ENCODE assay signal across 8 cellular contexts in genomic region chr2:24082787-24083566, GRCh38. TPM values are rescaled to one million over a fixed set of nuclear protein-coding genes. Genes with fewer than 3 reads are reported as not detected.
DNase-seq lines count a peak whose midpoint lies in the region; ATAC-seq and TF ChIP-seq lines count a peak whose summit lies in the region.

No MANE protein-coding gene starts in this region.

- H3K4me3 ChIP-seq in right cardiac atrium (ENCODE audit: low read length) (peak overlapping the region; percentile 64), skin epidermis (peak overlapping the region; percentile 39 to 64 (median 55))

- ATAC-seq in activated T-cell treated with anti-CD3 and anti-CD28 coated beads, Interleukin-2, amount 50 U/mL, for 72 hours (replicated peaks in 1 of 2), result no peak
- no peak for ATAC-seq in right cardiac atrium

- H3K4me3 Mint-ChIP-seq in HFFc6, result peak overlapping the region; percentile 95
- H3K4me3 Mint-ChIP-seq in activated T-cell treated with anti-CD3 and anti-CD28 coated beads, Interleukin-2, amount 50 U/mL, for 72 hours, result peak overlapping the region; percentile 93

- TF ChIP-seq CTCF in HFFc6 (IDR thresholded peaks at IDR 0.05), result no peak
- no peak for TF ChIP-seq CTCF in GM13976 (IDR thresholded peaks at IDR 0.05; ENCODE audit: borderline replicate concordance, control extremely low read depth, extremely low read depth, insufficient read depth, missing control alignments)

- intact Hi-C loops in right cardiac atrium (cut with DNase I), result loop anchor here in 2 of 4 donors (10.0 kb wide), 1 partner anchor 158 kb away; the partner anchor contains the start of gene ATAD2B (in 2 of the 2)

- H3K9me3 ChIP-seq in right cardiac atrium (ENCODE audit: control insufficient read depth, low read length), result no peaks in the 10 kb centered on the region

- H3K27ac ChIP-seq in right cardiac atrium (ENCODE audit: low read length) (peak overlapping the region; percentile 99), skin epidermis (peak overlapping the region in 20 of 21 experiments; percentile 56 to 94 (median 85))

- H3K27me3 ChIP-seq in right cardiac atrium (ENCODE audit: control insufficient read depth, insufficient read depth), result no peaks in the 10 kb centered on the region

- no peaks in the 10 kb centered on the region; the same call in none of the 2 replicates for H3K27me3 Mint-ChIP-seq in HFFc6 (ENCODE audit: insufficient read depth)
- H3K27me3 Mint-ChIP-seq in activated T-cell treated with anti-CD3 and anti-CD28 coated beads, Interleukin-2, amount 50 U/mL, for 72 hours (ENCODE audit: low read depth), result no peaks in the 10 kb centered on the region

- H3K36me3 Mint-ChIP-seq in HFFc6 (ENCODE audit: low read depth), result peaks cover 21% of the 10 kb centered on the region
- peaks cover 0 to 2% of the 10 kb centered on the region in 2 donors for H3K36me3 Mint-ChIP-seq in activated T-cell treated with anti-CD3 and anti-CD28 coated beads, Interleukin-2, amount 50 U/mL, for 72 hours (ENCODE audit: insufficient read depth in 2 of 2)

- 86% methylated on average over 8 of the region's 8 CpGs for WGBS in right cardiac atrium

- in situ Hi-C loops in GM13976 (cut with MboI; ENCODE audit: low sequenced_read_pairs, unreplicated experiment), result no loop called here

- H3K4me1 ChIP-seq in right cardiac atrium (ENCODE audit: control insufficient read depth, insufficient read depth, low read length), result no peaks in the 10 kb centered on the region

- H3K4me1 Mint-ChIP-seq in HFFc6 (ENCODE audit: low read depth), result peaks cover 42% of the 10 kb centered on the region
- peaks cover 11% of the 10 kb centered on the region for H3K4me1 Mint-ChIP-seq in activated T-cell treated with anti-CD3 and anti-CD28 coated beads, Interleukin-2, amount 50 U/mL, for 72 hours (ENCODE audit: low read depth)

- H3K27ac Mint-ChIP-seq in HFFc6, result peak overlapping the region; percentile 95
- no peak overlapping the region for H3K27ac Mint-ChIP-seq in activated T-cell treated with anti-CD3 and anti-CD28 coated beads, Interleukin-2, amount 50 U/mL, for 72 hours

- DNase-seq in HFFc6, result no peak
- DNase-seq in activated T-cell treated with anti-CD3 and anti-CD28 coated beads, Interleukin-2, amount 50 U/mL, for 72 hours, result no peak
- peak in 2 of 3 donors; percentile 26 to 56 for DNase-seq in right cardiac atrium
- DNase-seq in NCI-H774 (lab: John Stamatoyannopoulos, UW), result no peak
- no peak for DNase-seq in NCI-H1048 (lab: John Stamatoyannopoulos, UW)
- no peak for DNase-seq in NCI-H1436 (lab: John Stamatoyannopoulos, UW)
- no peak for DNase-seq in GM13976 (ENCODE audit: low spot score)

- H3K9me3 Mint-ChIP-seq in HFFc6, result no peaks in the 10 kb centered on the region
- H3K9me3 Mint-ChIP-seq in activated T-cell treated with anti-CD3 and anti-CD28 coated beads, Interleukin-2, amount 50 U/mL, for 72 hours, result no peaks in the 10 kb centered on the region

RNA-seq across cellular contexts. Expression of gene TP53I3, which starts 1.7 kb away (rescaled TPM):
- 10 to 100 TPM; 51.1 to 66.8 (median 61.4) TPM for total RNA-seq in HFFc6 (2021; fragmentation: NEBNext Ultra II Directional; extraction: Animal tissue kit (Norgen Biotek cat#: 25700))
- total RNA-seq in activated T-cell treated with anti-CD3 and anti-CD28 coated beads, Interleukin-2, amount 50 U/mL, for 72 hours, result 1 to 10 TPM; 1.8 to 4.0 TPM
- total RNA-seq in right cardiac atrium, result 1 to 10 TPM; 6.0 to 9.7 (median 7.3) TPM
- 13.1 TPM for polyA plus RNA-seq in right cardiac atrium

RNA-seq across cellular contexts. Expression of gene SF3B6, which starts 6.9 kb away (rescaled TPM):
- 100 to 1,000 TPM; 112 to 139 (median 126) TPM for total RNA-seq in HFFc6 (2021; fragmentation: NEBNext Ultra II Directional; extraction: Animal tissue kit (Norgen Biotek cat#: 25700))
- total RNA-seq in activated T-cell treated with anti-CD3 and anti-CD28 coated beads, Interleukin-2, amount 50 U/mL, for 72 hours, result 100 to 1,000 TPM; 110 to 115 TPM
- total RNA-seq in right cardiac atrium, result 10 to 100 TPM; 54.7 to 59.2 (median 58.3) TPM
- 101 TPM for polyA plus RNA-seq in right cardiac atrium

RNA-seq across cellular contexts. Expression of gene FKBP1B, which starts 33.4 kb away (rescaled TPM):
- total RNA-seq in HFFc6 (2021; fragmentation: NEBNext Ultra II Directional; extraction: Animal tissue kit (Norgen Biotek cat#: 25700)), result 1 to 10 TPM; 4.0 to 6.9 (median 5.2) TPM
- 1 to 10 TPM; 2.2 to 4.2 TPM for total RNA-seq in activated T-cell treated with anti-CD3 and anti-CD28 coated beads, Interleukin-2, amount 50 U/mL, for 72 hours
- total RNA-seq in right cardiac atrium, result 1 to 10 TPM; 2.7 to 5.1 (median 4.2) TPM
- polyA plus RNA-seq in right cardiac atrium, result 4.3 TPM

RNA-seq across cellular contexts. Expression of gene WDCP, which starts 35.8 kb away (rescaled TPM):
- 10 to 100 TPM; 12.0 to 19.4 (median 13.5) TPM for total RNA-seq in HFFc6 (2021; fragmentation: NEBNext Ultra II Directional; extraction: Animal tissue kit (Norgen Biotek cat#: 25700))
- 10 to 100 TPM; 14.9 to 17.7 TPM for total RNA-seq in activated T-cell treated with anti-CD3 and anti-CD28 coated beads, Interleukin-2, amount 50 U/mL, for 72 hours
- total RNA-seq in right cardiac atrium, result 1 to 10 TPM; 5.5 to 7.3 (median 6.2) TPM
- 2.1 TPM for polyA plus RNA-seq in right cardiac atrium

RNA-seq across cellular contexts. Expression of gene PFN4, which starts 40.2 kb away (rescaled TPM):
- total RNA-seq in HFFc6 (2021; fragmentation: NEBNext Ultra II Directional; extraction: Animal tissue kit (Norgen Biotek cat#: 25700)), result 1 to 10 TPM in 1 of 6 experiments, under 1 TPM in 5; 0.64 to 1.1 (median 0.90) TPM
- under 1 TPM; 0.29 to 0.72 TPM for total RNA-seq in activated T-cell treated with anti-CD3 and anti-CD28 coated beads, Interleukin-2, amount 50 U/mL, for 72 hours
- 1 to 10 TPM in 2 of 4 donors, under 1 TPM in 1, not detected in 1; 0.83 to 1.7 (median 1.3) TPM for total RNA-seq in right cardiac atrium
- polyA plus RNA-seq in right cardiac atrium, result 2.8 TPM

Comparison
In these comparisons a context has a peak if more than half of its experiments do, and no peak if none do; other contexts are left out.
1. DNase-seq: peak in right cardiac atrium (2 of 3); none in HFFc6 (single experiment), activated T-cell treated with anti-CD3 and anti-CD28 coated beads, Interleukin-2, amount 50 U/mL, for 72 hours (0 of 2), NCI-H774 (single experiment), NCI-H1048 (single experiment), NCI-H1436 (single experiment) and GM13976 (single experiment).
2. RNA of gene TP53I3, which starts 1.7 kb away (total RNA-seq): 51.1 to 66.8 TPM in HFFc6; 6.0 to 9.7 TPM in right cardiac atrium and 1.8 to 4.0 TPM in activated T-cell treated with anti-CD3 and anti-CD28 coated beads, Interleukin-2, amount 50 U/mL, for 72 hours; every median in the first group is over 4 times any median in the second.